Comparison of ENCODE assay signal across 8 cellular contexts in genomic region chr5:134648425-134649162, GRCh38. TPM values are rescaled to one million over a fixed set of nuclear protein-coding genes. Genes with fewer than 3 reads are reported as not detected.
DNase-seq lines count a peak whose midpoint lies in the region; FAIRE-seq and TF ChIP-seq lines count a peak whose summit lies in the region.

Gene SEC24A, plus strand, starts transcription at chr5:134648785. Its CDS starts 292 bp downstream, at chr5:134649077.

- H2AFZ ChIP-seq in Loucy (ENCODE audit: low read length) = peak within 1 kb of the TSS; percentile 96
- peak within 1 kb of the TSS; percentile 86 for H2AFZ ChIP-seq in neural cell (ENCODE audit: low read depth, low read length)

- TF ChIP-seq RAD21 in neural cell (conservative IDR thresholded peaks at IDR 0.05) = peak; percentile 37

- 0 to 1% (median 1%) methylated on average over 21 to 69 of the region's 69 CpGs for WGBS in stomach, 5 donors

- intact Hi-C loops in stomach (cut with DNase I; ENCODE audit: low total_unique reads) = no loop called here

- no peak for TF ChIP-seq EP300 in neural cell (conservative IDR thresholded peaks at IDR 0.05; ENCODE audit: poor library complexity, severe bottlenecking)
- TF ChIP-seq EP300 in stomach (IDR thresholded peaks at IDR 0.05) = no peak

- FAIRE-seq in H54 (lab: Jason Lieb, UNC) = peak; percentile 23

- H3K9me2 ChIP-seq in Loucy (replicated peaks; ENCODE audit: low read depth, low read length) (no peaks in the 10 kb centered on the region), neural cell (ENCODE audit: insufficient read depth, low read length) (no peaks in the 10 kb centered on the region)

- H3F3A ChIP-seq in Loucy (ENCODE audit: low read depth) (peaks cover 5% of the 10 kb centered on the region; the same call in 1 of the 2 replicates), neural cell (ENCODE audit: insufficient read depth, low read length, poor library complexity, severe bottlenecking) (no peaks in the 10 kb centered on the region)

- H3K9me3 ChIP-seq in Loucy (ENCODE audit: insufficient read depth, low read depth, low read length) (no peaks in the 10 kb centered on the region), neural cell (ENCODE audit: low read length) (no peaks in the 10 kb centered on the region), stomach (no peaks in the 10 kb centered on the region)

- H3K27ac ChIP-seq in neural cell (ENCODE audit: low read length) = peak within 1 kb of the TSS; percentile 70
- H3K27ac ChIP-seq in stomach = peak within 1 kb of the TSS; percentile 80 to 98 (median 97)

- peak within 1 kb of the TSS; percentile 97 for H3K9ac ChIP-seq in Loucy (ENCODE audit: low read depth, low read length, poor library complexity, severe bottlenecking)
- peak within 1 kb of the TSS; percentile 81 for H3K9ac ChIP-seq in neural cell (ENCODE audit: low read length)

- no peaks in the 10 kb centered on the region for H3K36me3 ChIP-seq in Loucy (ENCODE audit: insufficient read depth, low read length)
- no peaks in the 10 kb centered on the region for H3K36me3 ChIP-seq in neural cell (ENCODE audit: insufficient read depth, low read length)
- peaks cover 0 to 4% (median 0%) of the 10 kb centered on the region in 4 donors for H3K36me3 ChIP-seq in stomach

- H3K4me2 ChIP-seq in Loucy (ENCODE audit: low read depth, low read length, poor library complexity, severe bottlenecking) (peak within 1 kb of the TSS; percentile 81), neural cell (ENCODE audit: low read length) (peak within 1 kb of the TSS; percentile 67)

- H3K4me1 ChIP-seq in Loucy (ENCODE audit: insufficient read depth, low read length, poor library complexity, severe bottlenecking) = peaks cover 11% of the 10 kb centered on the region
- H3K4me1 ChIP-seq in stomach = peaks cover 20 to 64% (median 40%) of the 10 kb centered on the region in 4 donors

- H3K27me3 ChIP-seq in Loucy (ENCODE audit: insufficient read depth, low read length, poor library complexity, severe bottlenecking) (no peaks in the 10 kb centered on the region), neural cell (ENCODE audit: insufficient read depth, low read depth, low read length) (no peaks in the 10 kb centered on the region), stomach (no peaks in the 10 kb centered on the region)

- H3K4me3 ChIP-seq in Loucy (ENCODE audit: low read length, poor library complexity, severe bottlenecking) (peak within 1 kb of the TSS; percentile 96), fibroblast of villous mesenchyme (ENCODE audit: low read depth, low read length) (peak within 1 kb of the TSS; percentile 100), neural cell (ENCODE audit: low read length) (peak within 1 kb of the TSS; percentile 100), stomach (peak within 1 kb of the TSS; percentile 70 to 96 (median 89))

- TF ChIP-seq POLR2A in H54 (IDR thresholded peaks at IDR 0.05; ENCODE audit: low read depth, low read length) = peak; percentile 78
- peak in 1 of 4 donors; percentile 61 for TF ChIP-seq POLR2A in stomach (IDR thresholded peaks at IDR 0.05)

- DNase-seq in ELR (ENCODE audit: low read depth) (peak; percentile 94), H54 (ENCODE audit: insufficient read length, low spot score) (peak; percentile 93), SIG-M5 treated with dmso at 0.1 percent for 504 hours (lab: John Stamatoyannopoulos, UW; ENCODE audit: unreplicated experiment) (peak; percentile 92), activated gamma-delta T cell treated with Interleukin-2 at 50 U/mL for 16 hours (peak; percentile 85), fibroblast of villous mesenchyme (ENCODE audit: low read depth) (peak; percentile 95), stomach (peak; percentile 94)

- H4K20me1 ChIP-seq in Loucy (ENCODE audit: insufficient read depth, low read length, poor library complexity, severe bottlenecking) (peaks cover 7% of the 10 kb centered on the region), neural cell (ENCODE audit: insufficient read depth) (no peaks in the 10 kb centered on the region)

- peaks cover 39% of the 10 kb centered on the region for H3K79me2 ChIP-seq in Loucy (ENCODE audit: insufficient read depth, low read length)
- H3K79me2 ChIP-seq in neural cell (replicated peaks; ENCODE audit: insufficient read depth, low read length) = peaks cover 24% of the 10 kb centered on the region

- no peak for TF ChIP-seq CTCF in Loucy (conservative IDR thresholded peaks at IDR 0.05; ENCODE audit: low read length)
- no peak for TF ChIP-seq CTCF in fibroblast of villous mesenchyme (IDR thresholded peaks at IDR 0.05; ENCODE audit: insufficient read depth, low read depth, low read length)
- no peak for TF ChIP-seq CTCF in neural cell (IDR thresholded peaks at IDR 0.05; ENCODE audit: poor library complexity, severe bottlenecking)
- no peak for TF ChIP-seq CTCF in stomach (IDR thresholded peaks at IDR 0.05)

TF ChIP-seq in neural cell, 6 proteins besides CTCF, POLR2A, EP300 and RAD21:
- no peak for TF ChIP-seq EZH2 (IDR thresholded peaks at IDR 0.05; ENCODE audit: borderline replicate concordance, insufficient read depth, low read length, poor library complexity, severe bottlenecking)
- peak; percentile 43 for TF ChIP-seq SMC3 (conservative IDR thresholded peaks at IDR 0.05; ENCODE audit: poor library complexity)
- peak; percentile 73 for TF ChIP-seq POLR2AphosphoS5 (IDR thresholded peaks at IDR 0.05)
- no peak for TF ChIP-seq REST (IDR thresholded peaks at IDR 0.05; ENCODE audit: borderline replicate concordance)
- TF ChIP-seq MXI1 (conservative IDR thresholded peaks at IDR 0.05; ENCODE audit: poor library complexity, severe bottlenecking) = peak; percentile 98
- peak; percentile 37 for TF ChIP-seq TAF1 (IDR thresholded peaks at IDR 0.05; ENCODE audit: low read depth)

RNA-seq across cellular contexts. Expression of gene SEC24A, which starts in this region (rescaled TPM):
- total RNA-seq in fibroblast of villous mesenchyme (33.5 and 47.9 TPM in 2 replicates), stomach (10 to 100 TPM in 4 of 5 donors, 1 to 10 TPM in 1; 3.2 to 72.4 (median 39.3) TPM)
- polyA plus RNA-seq in neural cell (23.5 and 24.7 TPM in 2 replicates), stomach (1 to 10 TPM; 2.8 to 8.9 (median 8.3) TPM)
- polyA minus RNA-seq in neural cell = 33.4 and 43.3 TPM in 2 replicates

Comparison
In these comparisons a context has a peak if more than half of its experiments do, and no peak if none do; other contexts are left out.
1. Peak in every context shown above with its lines: DNase-seq, H3K4me3 ChIP-seq and H3K27ac ChIP-seq.